9 cellular contexts compared by ENCODE assay signal in genomic region chr2:113891265-113891959, GRCh38. TPM values are rescaled to one million over a fixed set of nuclear protein-coding genes. Genes with fewer than 3 reads are reported as not detected.
DNase-seq lines count a peak whose midpoint lies in the region; ATAC-seq, FAIRE-seq and TF ChIP-seq lines count a peak whose summit lies in the region.
"Had no signal": no experiment of that assay in that cellular context is flagged by ENCODE, and none has a peak within 500 bp of the region (broad histone marks: within the 10 kb centered on the region; RNA-seq: fewer than 3 reads in every experiment).

No MANE protein-coding gene starts in this region.

- peak overlapping the region; percentile 95 for H3K4me2 ChIP-seq in DND-41 (ENCODE audit: insufficient read depth, low read length)
- H3K4me2 ChIP-seq in PC-3 (ENCODE audit: low read length): peak overlapping the region; percentile 76

- H3K9me3 ChIP-seq in DND-41 (ENCODE audit: insufficient read depth, low read length, severe bottlenecking) (no peaks in the 10 kb centered on the region), PC-3 (ENCODE audit: low read length) (no peaks in the 10 kb centered on the region), pancreas (no peaks in the 10 kb centered on the region)

- no peak for TF ChIP-seq CTCF in DND-41 (IDR thresholded peaks at IDR 0.05; ENCODE audit: borderline replicate concordance, extremely low read depth, low read length, poor library complexity, severe bottlenecking)
- TF ChIP-seq CTCF in PC-3 (conservative IDR thresholded peaks at IDR 0.05; ENCODE audit: low read depth, low read length): no peak
- no peak for TF ChIP-seq CTCF in pancreas (IDR thresholded peaks at IDR 0.05)

- CTCF ChIA-PET in PC-3 (lab: Charles Lee): no interaction called here

- H2AFZ ChIP-seq in DND-41 (ENCODE audit: low read depth, low read length) (peak overlapping the region; percentile 90; the same call in 1 of the 2 replicates), PC-3 (ENCODE audit: low read length) (no peak overlapping the region)

- no peak for FAIRE-seq in pancreas (lab: Jason Lieb, UNC)
- FAIRE-seq: urothelium cell line had no signal

- ATAC-seq in DND-41 (ENCODE audit: insufficient read depth, low read depth) (no peak), PC-3 (no peak), pancreas (no peak), GM18868 (IDR thresholded peaks at IDR 0.05; ENCODE audit: unreplicated experiment) (no peak), GM18873 (IDR thresholded peaks at IDR 0.05; ENCODE audit: low FRiP score, unreplicated experiment) (no peak)

- 2 to 3% methylated on average over 5 of the region's 5 CpGs for WGBS in pancreas, 2 donors

- H3K27me3 ChIP-seq in DND-41 (ENCODE audit: insufficient read depth, low read length, poor library complexity) (no peaks in the 10 kb centered on the region), PC-3 (ENCODE audit: low read length) (no peaks in the 10 kb centered on the region), pancreas (no peaks in the 10 kb centered on the region)

- no peaks in the 10 kb centered on the region for H3K9me2 ChIP-seq in PC-3 (replicated peaks; ENCODE audit: low read length)

- peak overlapping the region; percentile 71 to 72 for H3K4me3 ChIP-seq in DND-41 (ENCODE audit: low read depth in 1 of 2, low read length in 2 of 2)
- H3K4me3 ChIP-seq in PC-3 (ENCODE audit: low read length): peak overlapping the region; percentile 75
- H3K4me3 ChIP-seq in pancreas: peak overlapping the region; percentile 66 to 97 (median 94)

- H3K27ac ChIP-seq in DND-41 (ENCODE audit: low read length) (peak overlapping the region; percentile 97), PC-3 (ENCODE audit: low read length) (peak overlapping the region; percentile 71), epithelial cell of prostate (peak overlapping the region; percentile 95), pancreas (peak overlapping the region in 2 of 4 donors; percentile 93 to 100)

- POLR2A ChIA-PET in PC-3 (lab: Charles Lee; ENCODE audit: unreplicated experiment): no interaction called here

- intact Hi-C loops in PC-3 (cut with micrococcal nuclease): loop anchor here (2.0 to 5.0 kb wide), 3 partner anchors 15 to 734 kb away; no protein-coding TSS in a partner anchor
- intact Hi-C loops in pancreas (cut with DNase I): no loop called here

- H3K79me2 ChIP-seq in DND-41 (ENCODE audit: insufficient read depth, low read length) (peaks cover 94% of the 10 kb centered on the region), PC-3 (ENCODE audit: low read length) (peaks cover 83% of the 10 kb centered on the region)

- DNase-seq in DND-41: no peak
- no peak for DNase-seq in PC-3
- DNase-seq in epithelial cell of prostate (ENCODE audit: low read depth, low spot score): no peak
- DNase-seq in pancreas: no peak
- no peak for DNase-seq in activated effector memory CD4-positive, alpha-beta T cell treated with anti-CD3 and anti-CD28 coated beads, Interleukin-2, amount 50 U/mL, for 16 hours
- DNase-seq in ureter (ENCODE audit: low spot score): no peak

- peaks cover 6% of the 10 kb centered on the region for H3F3A ChIP-seq in PC-3 (ENCODE audit: low read length, unreplicated experiment)

- peaks cover 45% of the 10 kb centered on the region for H4K20me1 ChIP-seq in DND-41 (ENCODE audit: insufficient read depth, low read length)
- peaks cover 34% of the 10 kb centered on the region for H4K20me1 ChIP-seq in PC-3 (ENCODE audit: low read length)

- H3K4me1 ChIP-seq in DND-41 (ENCODE audit: insufficient read depth, low read length): peaks cover 73% of the 10 kb centered on the region
- H3K4me1 ChIP-seq in PC-3 (ENCODE audit: insufficient read depth, low read length): peaks cover 68% of the 10 kb centered on the region
- peaks cover 22 to 60% (median 41%) of the 10 kb centered on the region in 3 donors for H3K4me1 ChIP-seq in pancreas

- H3K9ac ChIP-seq in DND-41 (ENCODE audit: low read depth, low read length) (peak overlapping the region; percentile 76), PC-3 (ENCODE audit: low read length) (peak overlapping the region; percentile 89)

- H3K36me3 ChIP-seq in DND-41 (ENCODE audit: insufficient read depth, low read length) (peaks cover 31% of the 10 kb centered on the region), PC-3 (ENCODE audit: low read depth, low read length) (peaks cover 2% of the 10 kb centered on the region; the same call in 1 of the 2 replicates), pancreas (no peaks in the 10 kb centered on the region)

- BruUV-seq in PC-3 (replicated peaks; lab: Mats Ljungman, UMichigan): no TSS peak

RNA-seq across cellular contexts. Expression of gene ACTR3, which starts 1.5 kb away (rescaled TPM):
- total RNA-seq in PC-3 (2014; rRNA removed): 177 and 197 TPM in 2 replicates
- total RNA-seq in pancreas: 100 to 1,000 TPM in 1 of 6 donors, 10 to 100 TPM in 5; 44.5 to 112 (median 72.7) TPM
- polyA plus RNA-seq in pancreas: 10 to 100 TPM; 10.3 to 27.3 TPM
- 221 TPM for total RNA-seq in ureter
